Comparison of ENCODE assay signal across 11 cellular contexts in the genomic region with DNA sequence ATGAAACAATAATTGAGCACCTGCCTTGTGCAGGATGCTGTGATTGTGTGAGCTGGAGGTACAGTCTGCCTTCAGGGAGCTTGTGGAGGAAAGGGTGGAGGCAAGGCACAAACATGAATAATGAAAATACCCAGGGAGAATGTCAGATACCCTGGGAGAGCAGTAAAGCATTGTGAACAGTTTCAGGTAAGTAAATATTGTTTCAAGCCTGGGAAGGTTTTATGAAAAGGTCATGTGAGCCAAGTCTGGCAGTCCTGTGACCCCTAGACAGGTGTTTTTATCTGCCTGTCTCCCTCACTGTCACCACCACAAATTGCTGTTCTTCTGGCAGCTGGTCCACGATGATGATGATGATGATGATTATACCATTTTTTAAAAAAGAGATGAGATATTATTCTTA. TPM values are rescaled to one million over a fixed set of nuclear protein-coding genes. Genes with fewer than 3 reads are reported as not detected.
DNase-seq lines count a peak whose midpoint lies in the region; FAIRE-seq and TF ChIP-seq lines count a peak whose summit lies in the region.
"Had no signal": no experiment of that assay in that cellular context is flagged by ENCODE, and none has a peak within 500 bp of the region (broad histone marks: within the 10 kb centered on the region; RNA-seq: fewer than 3 reads in every experiment).

No MANE protein-coding gene starts in this region.

- intact Hi-C loops in sigmoid colon (cut with DNase I): no loop called here

- H3K9me3 Mint-ChIP-seq in glutamatergic neuron (ENCODE audit: unreplicated experiment): no peaks in the 10 kb centered on the region
- H3K9me3 Mint-ChIP-seq: activated T-helper 17 cell treated with anti-CD3 and anti-CD28 coated beads, Interleukin-2, amount 50 U/mL, for 72 hours had no signal

- peaks cover 4% of the 10 kb centered on the region for H3K4me1 Mint-ChIP-seq in glutamatergic neuron (ENCODE audit: low read depth, unreplicated experiment)

- no peak for TF ChIP-seq EP300 in sigmoid colon (IDR thresholded peaks at IDR 0.05)

- TF ChIP-seq CTCF in glutamatergic neuron (IDR thresholded peaks at IDR 0.05; ENCODE audit: partially characterized antibody, unreplicated experiment): no peak
- TF ChIP-seq CTCF in sigmoid colon (IDR thresholded peaks at IDR 0.05): no peak

- H3K27ac Mint-ChIP-seq in glutamatergic neuron (ENCODE audit: unreplicated experiment): peak overlapping the region; percentile 77
- H3K27ac Mint-ChIP-seq: activated T-helper 17 cell treated with anti-CD3 and anti-CD28 coated beads, Interleukin-2, amount 50 U/mL, for 72 hours had no signal

- no peak overlapping the region for H3K4me3 Mint-ChIP-seq in glutamatergic neuron (ENCODE audit: unreplicated experiment)
- H3K4me3 Mint-ChIP-seq: activated T-helper 17 cell treated with anti-CD3 and anti-CD28 coated beads, Interleukin-2, amount 50 U/mL, for 72 hours had no signal

- peaks cover 20% of the 10 kb centered on the region for H3K36me3 Mint-ChIP-seq in glutamatergic neuron (ENCODE audit: unreplicated experiment)

- DNase-seq in COLO668 (lab: John Stamatoyannopoulos, UW; ENCODE audit: unreplicated experiment): peak; percentile 67
- peak; percentile 95 for DNase-seq in NCI-H69 (lab: John Stamatoyannopoulos, UW)
- no peak for DNase-seq in glutamatergic neuron
- DNase-seq in sigmoid colon: no peak
- DNase-seq in CD1c-positive myeloid dendritic cell (ENCODE audit: extremely low spot score): no peak
- no peak for DNase-seq in amniotic stem cell (lab: John Stamatoyannopoulos, UW)
- DNase-seq in HTR-8/SVneo (ENCODE audit: insufficient read length, low spot score): no peak
- no peak for DNase-seq in central memory CD4-positive, alpha-beta T cell
- DNase-seq: head of caudate nucleus, NCI-H1436 treated with DMSO at 0.1 percent for 48 hours had no signal

- no peak for TF ChIP-seq POLR2A in sigmoid colon (IDR thresholded peaks at IDR 0.05)

- H3K4me1 ChIP-seq in sigmoid colon: peaks cover 0 to 59% (median 53%) of the 10 kb centered on the region in 4 donors

- H3K4me3 ChIP-seq in sigmoid colon: no peak overlapping the region

- peak overlapping the region; percentile 75 to 87 (median 84) for H3K27ac ChIP-seq in sigmoid colon

- no peak for FAIRE-seq in HTR-8/SVneo (lab: Jason Lieb, UNC)

- peaks cover 2% of the 10 kb centered on the region for H3K27me3 Mint-ChIP-seq in glutamatergic neuron (ENCODE audit: unreplicated experiment)
- H3K27me3 Mint-ChIP-seq: activated T-helper 17 cell treated with anti-CD3 and anti-CD28 coated beads, Interleukin-2, amount 50 U/mL, for 72 hours had no signal

- H3K36me3 ChIP-seq in sigmoid colon: peaks cover 0 to 8% (median 0%) of the 10 kb centered on the region in 4 donors

- H3K27me3 ChIP-seq in sigmoid colon: no peaks in the 10 kb centered on the region

- 12 to 60% methylated on average over 1 of the region's 1 CpG for WGBS in sigmoid colon, 2 donors

- H3K9me3 ChIP-seq in sigmoid colon: no peaks in the 10 kb centered on the region

RNA-seq across cellular contexts. Expression of a gene that starts 32.0 kb away (rescaled TPM):
- total RNA-seq in glutamatergic neuron (ENCODE audit: unreplicated experiment) (173 TPM), sigmoid colon (10 to 100 TPM; 28.8 to 52.6 (median 38.9) TPM)
- polyA plus RNA-seq in sigmoid colon: 10 to 100 TPM; 17.4 to 25.0 (median 22.7) TPM

RNA-seq across cellular contexts. Expression of a gene that starts 57.7 kb away (rescaled TPM):
- total RNA-seq in glutamatergic neuron (ENCODE audit: unreplicated experiment): 10.7 TPM
- 10 to 100 TPM; 15.3 to 35.2 (median 24.5) TPM for total RNA-seq in sigmoid colon
- 10 to 100 TPM in 1 of 3 donors, 1 to 10 TPM in 2; 2.8 to 26.2 (median 4.8) TPM for polyA plus RNA-seq in sigmoid colon

Comparison
In these comparisons a context has a peak if more than half of its experiments do, and no peak if none do; other contexts are left out.
1. DNase-seq: peak in COLO668 (single experiment) and NCI-H69 (single experiment); none in glutamatergic neuron (single experiment), sigmoid colon (single experiment), CD1c-positive myeloid dendritic cell (single experiment), amniotic stem cell (single experiment), HTR-8/SVneo (single experiment) and central memory CD4-positive, alpha-beta T cell (single experiment).